In the genomic region with DNA sequence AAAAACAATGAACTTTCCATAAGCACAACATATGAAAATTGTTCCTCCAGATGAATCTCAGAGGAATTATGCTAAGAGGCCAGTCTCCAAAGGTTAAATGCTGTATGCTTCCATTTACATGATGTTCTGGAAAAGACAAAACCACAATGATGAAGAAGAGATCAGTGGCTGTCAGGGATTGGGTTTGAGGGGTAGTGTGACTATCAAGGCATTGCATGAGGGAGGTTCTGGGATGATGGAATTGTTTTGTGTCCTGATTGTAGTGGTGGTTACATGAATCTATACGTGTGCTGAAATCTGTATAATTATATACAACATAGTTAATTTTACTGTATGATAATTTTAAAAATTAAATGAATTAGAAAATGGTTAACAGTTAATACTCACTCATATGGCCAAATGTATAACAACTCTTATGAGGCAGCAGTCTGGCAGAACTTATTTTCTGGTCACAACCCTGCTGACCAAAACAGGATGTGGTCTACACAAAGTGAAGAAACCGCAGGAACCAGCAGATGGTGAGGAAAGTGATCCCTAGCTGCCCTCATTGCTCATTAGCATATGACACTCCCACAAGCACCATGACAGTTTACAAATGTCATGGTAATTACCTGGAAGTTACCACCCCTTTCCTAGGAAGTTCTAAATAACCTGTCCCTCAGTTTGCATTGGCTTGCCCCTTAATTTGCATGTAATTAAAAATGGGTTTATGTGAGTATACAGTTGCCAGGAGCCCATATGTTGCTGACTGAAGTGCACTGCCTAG, we compare ENCODE assay signal across 9 cellular contexts. TPM values are rescaled to one million over a fixed set of nuclear protein-coding genes. Genes with fewer than 3 reads are reported as not detected.
A peak's percentile ranks its signal among the peaks of the same experiment; 100 is the strongest.
DNase-seq lines count a peak whose midpoint lies in the region; ATAC-seq, FAIRE-seq and TF ChIP-seq lines count a peak whose summit lies in the region.
"Had no signal": no experiment of that assay in that cellular context is flagged by ENCODE, and none has a peak within 500 bp of the region (broad histone marks: within the 10 kb centered on the region; RNA-seq: fewer than 3 reads in every experiment).

No MANE protein-coding gene starts in this region.

- no peak overlapping the region for H4K8ac ChIP-seq in mesendoderm (ENCODE audit: low read depth, low read length)

- no peak for FAIRE-seq in frontal cortex (lab: Jason Lieb, UNC)

- no peaks in the 10 kb centered on the region for H3K9me3 Mint-ChIP-seq in activated naive CD8-positive, alpha-beta T cell treated with anti-CD3 and anti-CD28 coated beads, Interleukin-2, amount 50 U/mL, for 24 hours
- H3K9me3 Mint-ChIP-seq in osteocyte (ENCODE audit: unreplicated experiment): no peaks in the 10 kb centered on the region

- H3K23ac ChIP-seq in mesendoderm (ENCODE audit: low read length): no peak overlapping the region

- H3K27me3 ChIP-seq in mesendoderm (ENCODE audit: insufficient read depth, low read length, poor library complexity): no peaks in the 10 kb centered on the region

- no peak overlapping the region for H4K5ac ChIP-seq in mesendoderm (ENCODE audit: low read length)

- H3K18ac ChIP-seq in mesendoderm (ENCODE audit: low read length): no peak overlapping the region

- H3K79me1 ChIP-seq in mesendoderm (ENCODE audit: low read length): no peaks in the 10 kb centered on the region

- no peak overlapping the region for H2BK15ac ChIP-seq in mesendoderm (replicated peaks; ENCODE audit: low read depth)

- no peak overlapping the region for H3K4me2 ChIP-seq in mesendoderm (ENCODE audit: low read length)

- TF ChIP-seq CTCF in osteocyte (IDR thresholded peaks at IDR 0.05): no peak

- peak overlapping the region; percentile 82 for H3K27ac Mint-ChIP-seq in activated naive CD8-positive, alpha-beta T cell treated with anti-CD3 and anti-CD28 coated beads, Interleukin-2, amount 50 U/mL, for 24 hours
- no peak overlapping the region for H3K27ac Mint-ChIP-seq in osteocyte (ENCODE audit: unreplicated experiment)

- ATAC-seq in GM19397 (IDR thresholded peaks at IDR 0.05; ENCODE audit: unreplicated experiment) (peak; percentile 88), HG03442 (IDR thresholded peaks at IDR 0.05; ENCODE audit: unreplicated experiment) (peak; percentile 90)
- peak; percentile 87 for ATAC-seq in activated naive CD8-positive, alpha-beta T cell treated with anti-CD3 and anti-CD28 coated beads, Interleukin-2, amount 50 U/mL, for 24 hours

- no peaks in the 10 kb centered on the region for H3K79me2 ChIP-seq in mesendoderm (ENCODE audit: control insufficient read depth, insufficient read depth, low read length)

- H3K27me3 Mint-ChIP-seq in activated naive CD8-positive, alpha-beta T cell treated with anti-CD3 and anti-CD28 coated beads, Interleukin-2, amount 50 U/mL, for 24 hours: no peaks in the 10 kb centered on the region
- peaks cover 8% of the 10 kb centered on the region for H3K27me3 Mint-ChIP-seq in osteocyte (ENCODE audit: unreplicated experiment)

- WGBS in mesendoderm (ENCODE audit: extremely low coverage, insufficient coverage, low lambda C conversion rate): no CpG with 5 or more reads among the region's 2 CpGs

- DNase-seq in DMS 273 treated with DMSO at 0.1 percent for 48 hours (lab: John Stamatoyannopoulos, UW) (peak; percentile 94), SIG-M5 (lab: John Stamatoyannopoulos, UW) (peak; percentile 60), mesendoderm (peak; percentile 67), osteocyte (ENCODE audit: extremely low spot score, unreplicated experiment) (no peak), frontal cortex (ENCODE audit: low spot score in 2 of 2) (no peak)
- peak; percentile 66 for DNase-seq in activated naive CD8-positive, alpha-beta T cell treated with anti-CD3 and anti-CD28 coated beads, Interleukin-2, amount 50 U/mL, for 24 hours

- no peak overlapping the region for H3K4me3 ChIP-seq in mesendoderm (ENCODE audit: low read length)

- H3K4ac ChIP-seq in mesendoderm (ENCODE audit: low read depth, low read length): no peak overlapping the region

- H3K56ac ChIP-seq in mesendoderm (ENCODE audit: low read length): no peak overlapping the region

- H2BK5ac ChIP-seq in mesendoderm (ENCODE audit: low read length): no peak overlapping the region

- H2AK5ac ChIP-seq in mesendoderm (ENCODE audit: low read length): no peak overlapping the region

- no peaks in the 10 kb centered on the region for H3K4me1 ChIP-seq in mesendoderm (ENCODE audit: control insufficient read depth, low read depth, low read length)

- no peak overlapping the region for H2BK120ac ChIP-seq in mesendoderm (ENCODE audit: low read depth, low read length)

- H3K4me1 Mint-ChIP-seq in activated naive CD8-positive, alpha-beta T cell treated with anti-CD3 and anti-CD28 coated beads, Interleukin-2, amount 50 U/mL, for 24 hours: peaks cover 30% of the 10 kb centered on the region
- peaks cover 4% of the 10 kb centered on the region for H3K4me1 Mint-ChIP-seq in osteocyte (ENCODE audit: unreplicated experiment)

- H3K27ac ChIP-seq in mesendoderm (ENCODE audit: low read depth, low read length): no peak overlapping the region

- H3K36me3 Mint-ChIP-seq in activated naive CD8-positive, alpha-beta T cell treated with anti-CD3 and anti-CD28 coated beads, Interleukin-2, amount 50 U/mL, for 24 hours (ENCODE audit: low read depth): peaks cover 5% of the 10 kb centered on the region
- no peaks in the 10 kb centered on the region for H3K36me3 Mint-ChIP-seq in osteocyte (ENCODE audit: unreplicated experiment)

- H3K36me3 ChIP-seq in mesendoderm (ENCODE audit: control insufficient read depth, insufficient read depth, low read length): no peaks in the 10 kb centered on the region

- no peak overlapping the region for H3K9ac ChIP-seq in mesendoderm (ENCODE audit: low read length)

- peak overlapping the region; percentile 51 for H3K4me3 Mint-ChIP-seq in activated naive CD8-positive, alpha-beta T cell treated with anti-CD3 and anti-CD28 coated beads, Interleukin-2, amount 50 U/mL, for 24 hours
- no peak overlapping the region for H3K4me3 Mint-ChIP-seq in osteocyte (ENCODE audit: unreplicated experiment)

RNA-seq across cellular contexts. Expression of a gene that starts 31.9 kb away (rescaled TPM):
- 67.6 TPM for polyA plus RNA-seq in mesendoderm (2013, experiment 1 of 2)
- 66.4 TPM for polyA plus RNA-seq in mesendoderm (2013, experiment 2 of 2)
- total RNA-seq in osteocyte (74.6 and 80.1 TPM in 2 replicates), frontal cortex (29.3 TPM)

RNA-seq across cellular contexts. Expression of a gene that starts 41.9 kb away (rescaled TPM):
- 234 TPM for polyA plus RNA-seq in mesendoderm (2013, experiment 1 of 2)
- 233 TPM for polyA plus RNA-seq in mesendoderm (2013, experiment 2 of 2)
- total RNA-seq in osteocyte: 180 and 187 TPM in 2 replicates
- 83.2 TPM for total RNA-seq in frontal cortex

RNA-seq across cellular contexts. Expression of a gene that starts 56.5 kb away (rescaled TPM):
- 0.52 TPM for polyA plus RNA-seq in mesendoderm (2013, experiment 1 of 2)
- 0.49 TPM for polyA plus RNA-seq in mesendoderm (2013, experiment 2 of 2)
- total RNA-seq in osteocyte: not detected in 2 replicates
- total RNA-seq in frontal cortex: 0.82 TPM
- total RNA-seq: T-helper 1 cell treated with Interleukin-12 subunit alpha and Interleukin-12 subunit beta and Interleukin-4 antibody, amounts not matched to agents 30 ng/mL and 1 ng/mL, for 36 hours had no signal

Comparison
In these comparisons a context has a peak if more than half of its experiments do, and no peak if none do; other contexts are left out.
1. DNase-seq: peak in DMS 273 treated with DMSO at 0.1 percent for 48 hours (single experiment), SIG-M5 (single experiment), activated naive CD8-positive, alpha-beta T cell treated with anti-CD3 and anti-CD28 coated beads, Interleukin-2, amount 50 U/mL, for 24 hours (single experiment) and mesendoderm (single experiment); none in osteocyte (single experiment) and frontal cortex (0 of 2).
2. Peak in every context shown above with its lines, with median percentiles within 50 percentile points of each other: ATAC-seq.